Comparison of ENCODE assay signal across 17 cellular contexts in the genomic region with DNA sequence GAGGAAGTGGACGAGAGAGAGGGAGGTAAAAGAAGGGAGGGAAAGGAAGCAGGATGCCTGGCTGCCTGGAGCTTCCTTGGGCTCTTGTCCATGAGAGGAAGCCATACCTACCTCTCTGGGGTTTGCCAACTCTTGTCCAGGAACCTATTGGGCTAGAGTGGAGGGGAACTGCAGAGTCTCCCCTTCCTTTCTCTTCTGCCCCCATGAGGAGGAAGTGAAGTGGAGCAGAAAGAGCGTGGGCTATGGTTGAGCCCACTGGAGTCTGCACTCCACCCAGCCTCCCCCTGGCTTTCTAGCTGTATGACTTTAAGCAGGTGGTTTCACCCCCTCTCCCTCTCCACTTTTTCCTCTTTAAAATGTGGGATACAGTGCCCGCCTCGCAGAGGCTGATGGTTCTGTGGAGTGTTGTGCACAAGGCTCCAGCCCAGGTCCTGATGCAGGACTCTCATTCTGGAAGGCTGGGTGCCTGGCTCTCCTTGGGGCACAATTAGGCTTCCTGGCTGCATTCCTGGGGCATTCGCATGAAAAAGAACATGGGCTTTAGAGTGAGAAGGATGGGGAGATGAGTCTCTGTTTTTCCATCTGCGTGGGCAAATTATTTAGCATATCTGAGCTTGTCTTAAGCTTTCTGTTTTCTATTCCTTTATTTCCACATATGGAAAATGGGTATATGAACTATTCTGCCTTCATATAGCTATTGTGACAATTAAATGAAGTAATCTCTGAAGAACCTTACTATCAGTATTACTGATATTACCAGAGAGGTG. TPM values are rescaled to one million over a fixed set of nuclear protein-coding genes. Genes with fewer than 3 reads are reported as not detected.
DNase-seq lines count a peak whose midpoint lies in the region; ATAC-seq and TF ChIP-seq lines count a peak whose summit lies in the region.
"Had no signal": no experiment of that assay in that cellular context is flagged by ENCODE, and none has a peak within 500 bp of the region (broad histone marks: within the 10 kb centered on the region; RNA-seq: fewer than 3 reads in every experiment).

No MANE protein-coding gene starts in this region.

- no peaks in the 10 kb centered on the region; the same call in 1 of the 3 replicates for H3K9me3 Mint-ChIP-seq in GM23338
- no peaks in the 10 kb centered on the region for H3K9me3 Mint-ChIP-seq in endodermal cell
- H3K9me3 Mint-ChIP-seq: CD4-positive, CD25-positive, alpha-beta regulatory T cell; HFFc6 had no signal

- no peaks in the 10 kb centered on the region for H3K27me3 Mint-ChIP-seq in GM23338 (ENCODE audit: insufficient read depth, low read depth, poor library complexity)
- no peaks in the 10 kb centered on the region for H3K27me3 Mint-ChIP-seq in endodermal cell (ENCODE audit: insufficient read depth)
- H3K27me3 Mint-ChIP-seq: CD4-positive, CD25-positive, alpha-beta regulatory T cell had no signal

- no peaks in the 10 kb centered on the region for H3K27me3 ChIP-seq in GM23338 (ENCODE audit: insufficient read depth)
- no peaks in the 10 kb centered on the region for H3K27me3 ChIP-seq in endodermal cell (ENCODE audit: control insufficient read depth, insufficient read depth, low read length, poor library complexity, severe bottlenecking)
- no peaks in the 10 kb centered on the region for H3K27me3 ChIP-seq in mucosa of stomach (ENCODE audit: control insufficient read depth, insufficient read depth, low read length)
- no peaks in the 10 kb centered on the region for H3K27me3 ChIP-seq in MM.1S (replicated peaks; ENCODE audit: insufficient read depth, low read length)
- H3K27me3 ChIP-seq: BLaER1 treated with 17β-estradiol and CSF1 and Interleukin-3, amounts not matched to agents 10 nM and 100 nM had no signal

- 86% methylated on average over 6 of the region's 6 CpGs; no CpG with 5 or more reads in 1 of the 2 experiments for WGBS in endodermal cell (ENCODE audit: insufficient coverage in 1 of 2, insufficient read length in 1 of 2), 2 experiments

- H3K9ac ChIP-seq in endodermal cell (ENCODE audit: extremely low read depth, low read length, poor library complexity, severe bottlenecking) (no peak overlapping the region), mucosa of stomach (ENCODE audit: low read length) (peak overlapping the region; percentile 19), MM.1S (ENCODE audit: low read length) (no peak overlapping the region)
- H3K9ac ChIP-seq: BLaER1 treated with 17β-estradiol and CSF1 and Interleukin-3, amounts not matched to agents 10 nM and 100 nM had no signal

- H3K4me1 ChIP-seq in GM23338 (ENCODE audit: insufficient read depth) (no peaks in the 10 kb centered on the region; the same call in 1 of the 2 replicates), endodermal cell (ENCODE audit: control insufficient read depth, insufficient read depth, low read length) (no peaks in the 10 kb centered on the region), mucosa of stomach (ENCODE audit: control insufficient read depth, insufficient read depth, low read length) (peaks cover 15% of the 10 kb centered on the region), MM.1S (ENCODE audit: low read length) (no peaks in the 10 kb centered on the region)
- H3K4me1 ChIP-seq: BLaER1 treated with 17β-estradiol and CSF1 and Interleukin-3, amounts not matched to agents 10 nM and 100 nM had no signal

- peak; percentile 29 for DNase-seq in GM23338 (ENCODE audit: low spot score)
- DNase-seq in endodermal cell: peak; percentile 47
- DNase-seq in MM.1S: no peak
- no peak for DNase-seq in HuH-7 (ENCODE audit: low spot score)
- DNase-seq: ACHN, Calu3, DMS 273 treated with DMSO at 0.1 percent for 48 hours, HCEC 1CT, HFFc6 had no signal

- H3K27ac Mint-ChIP-seq in GM23338 (no peak overlapping the region), endodermal cell (no peak overlapping the region)
- H3K27ac Mint-ChIP-seq: HFFc6 had no signal

- H3K9me3 ChIP-seq in endodermal cell (ENCODE audit: control insufficient read depth, low read length): no peaks in the 10 kb centered on the region
- H3K9me3 ChIP-seq in mucosa of stomach (ENCODE audit: control insufficient read depth, low read length): no peaks in the 10 kb centered on the region
- no peaks in the 10 kb centered on the region for H3K9me3 ChIP-seq in MM.1S (replicated peaks; ENCODE audit: insufficient read depth, low read length)
- H3K9me3 ChIP-seq: BLaER1 treated with 17β-estradiol and CSF1 and Interleukin-3, amounts not matched to agents 10 nM and 100 nM had no signal

- H3K4me2 ChIP-seq in GM23338: no peak overlapping the region
- H3K4me2 ChIP-seq in MM.1S (ENCODE audit: low read depth, low read length): no peak overlapping the region

- H3K4me3 Mint-ChIP-seq in GM23338 (no peak overlapping the region), endodermal cell (no peak overlapping the region)
- H3K4me3 Mint-ChIP-seq: CD4-positive, CD25-positive, alpha-beta regulatory T cell; HFFc6 had no signal

- no peaks in the 10 kb centered on the region for H3K79me2 ChIP-seq in GM23338 (replicated peaks; ENCODE audit: insufficient read depth)
- no peaks in the 10 kb centered on the region for H3K79me2 ChIP-seq in MM.1S (ENCODE audit: low read length)

- H3K27ac ChIP-seq in GM23338 (ENCODE audit: low read depth) (no peak overlapping the region), VCaP (peak overlapping the region; percentile 57), endodermal cell (ENCODE audit: low read depth, low read length) (no peak overlapping the region), MM.1S (ENCODE audit: low read length) (no peak overlapping the region)
- H3K27ac ChIP-seq: BLaER1 treated with 17β-estradiol and CSF1 and Interleukin-3, amounts not matched to agents 10 nM and 100 nM had no signal

- H2AFZ ChIP-seq in GM23338: peak overlapping the region; percentile 79
- no peak overlapping the region for H2AFZ ChIP-seq in MM.1S (ENCODE audit: low read length)

- no peaks in the 10 kb centered on the region for H3F3A ChIP-seq in GM23338 (replicated peaks; ENCODE audit: low read depth)
- no peaks in the 10 kb centered on the region for H3F3A ChIP-seq in MM.1S (ENCODE audit: insufficient read depth, low read length)

- H3K36me3 ChIP-seq in GM23338 (ENCODE audit: insufficient read depth) (no peaks in the 10 kb centered on the region), endodermal cell (ENCODE audit: control insufficient read depth, insufficient read depth, low read length) (no peaks in the 10 kb centered on the region), mucosa of stomach (ENCODE audit: control insufficient read depth, insufficient read depth, low read length) (no peaks in the 10 kb centered on the region), MM.1S (replicated peaks; ENCODE audit: insufficient read depth, low read length) (no peaks in the 10 kb centered on the region)
- H3K36me3 ChIP-seq: BLaER1 treated with 17β-estradiol and CSF1 and Interleukin-3, amounts not matched to agents 10 nM and 100 nM had no signal

- ATAC-seq in GM23338 (peak; percentile 53), GM21786 (IDR thresholded peaks at IDR 0.05; ENCODE audit: unreplicated experiment) (no peak), GM18867 (IDR thresholded peaks at IDR 0.05; ENCODE audit: unreplicated experiment) (no peak)
- ATAC-seq: GM12878 had no signal

- H3K9me2 ChIP-seq in GM23338 (ENCODE audit: insufficient read depth) (peaks cover 9% of the 10 kb centered on the region), MM.1S (replicated peaks; ENCODE audit: insufficient read depth, low read length) (no peaks in the 10 kb centered on the region)

- TF ChIP-seq CTCF in GM23338 (conservative IDR thresholded peaks at IDR 0.05; ENCODE audit: low read depth in 2 of 2) (no peak), VCaP (conservative IDR thresholded peaks at IDR 0.05) (no peak), endodermal cell (conservative IDR thresholded peaks at IDR 0.05) (no peak), MM.1S (IDR thresholded peaks at IDR 0.05; ENCODE audit: low read length) (no peak)

- H3K4me1 Mint-ChIP-seq in GM23338: peaks cover 20% of the 10 kb centered on the region
- H3K4me1 Mint-ChIP-seq in endodermal cell: no peaks in the 10 kb centered on the region

- no peaks in the 10 kb centered on the region for H4K20me1 ChIP-seq in GM23338 (replicated peaks; ENCODE audit: insufficient read depth)
- no peaks in the 10 kb centered on the region for H4K20me1 ChIP-seq in MM.1S (ENCODE audit: insufficient read depth, low read length)
- H4K20me1 ChIP-seq: BLaER1 treated with 17β-estradiol and CSF1 and Interleukin-3, amounts not matched to agents 10 nM and 100 nM had no signal

- no peaks in the 10 kb centered on the region for H3K36me3 Mint-ChIP-seq in GM23338 (ENCODE audit: low read depth)
- no peaks in the 10 kb centered on the region for H3K36me3 Mint-ChIP-seq in endodermal cell (ENCODE audit: low read depth)
- H3K36me3 Mint-ChIP-seq: CD4-positive, CD25-positive, alpha-beta regulatory T cell had no signal

- H3K4me3 ChIP-seq in GM23338 (no peak overlapping the region), endodermal cell (ENCODE audit: low read length) (no peak overlapping the region), mucosa of stomach (ENCODE audit: low read length) (no peak overlapping the region), MM.1S (ENCODE audit: low read length) (no peak overlapping the region)
- H3K4me3 ChIP-seq: BLaER1 treated with 17β-estradiol and CSF1 and Interleukin-3, amounts not matched to agents 10 nM and 100 nM; GM12878 had no signal

TF ChIP-seq in GM23338, 12 proteins besides CTCF, POLR2A, EP300 and RAD21 (continues in another document):
- TF ChIP-seq ZNF331 (CRISPR knock-in tag; IDR thresholded peaks at IDR 0.05; ENCODE audit: low read depth) (no peak), ZNF114 (CRISPR knock-in tag; IDR thresholded peaks at IDR 0.05) (no peak), EZH2 (IDR thresholded peaks at IDR 0.05; ENCODE audit: low read depth, unreplicated experiment) (no peak), STAT1 (IDR thresholded peaks at IDR 0.05; ENCODE audit: unreplicated experiment) (no peak), CREB1 (CRISPR knock-in tag; IDR thresholded peaks at IDR 0.05; ENCODE audit: low read depth) (no peak), EZH2phosphoT487 (IDR thresholded peaks at IDR 0.05; ENCODE audit: unreplicated experiment) (no peak)
- TF ChIP-seq, protein P1, sequence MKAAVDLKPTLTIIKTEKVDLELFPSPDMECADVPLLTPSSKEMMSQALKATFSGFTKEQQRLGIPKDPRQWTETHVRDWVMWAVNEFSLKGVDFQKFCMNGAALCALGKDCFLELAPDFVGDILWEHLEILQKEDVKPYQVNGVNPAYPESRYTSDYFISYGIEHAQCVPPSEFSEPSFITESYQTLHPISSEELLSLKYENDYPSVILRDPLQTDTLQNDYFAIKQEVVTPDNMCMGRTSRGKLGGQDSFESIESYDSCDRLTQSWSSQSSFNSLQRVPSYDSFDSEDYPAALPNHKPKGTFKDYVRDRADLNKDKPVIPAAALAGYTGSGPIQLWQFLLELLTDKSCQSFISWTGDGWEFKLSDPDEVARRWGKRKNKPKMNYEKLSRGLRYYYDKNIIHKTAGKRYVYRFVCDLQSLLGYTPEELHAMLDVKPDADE (IDR thresholded peaks at IDR 0.05): no peak

RNA-seq across cellular contexts. Expression of a gene that starts 40.7 kb away (rescaled TPM):
- total RNA-seq in GM23338 (2014; rRNA removed; shearing (Covaris generic)): 0.28 and 0.35 TPM in 2 replicates
- polyA plus RNA-seq in GM23338 (2016; fragmentation: Nextera tagmentation; extraction: Ambion mirVana): 0.07 TPM in 1 of 2 replicates, not detected in the other
- total RNA-seq in endodermal cell: not detected
- 0.11 TPM for polyA plus RNA-seq in endodermal cell (2013, experiment 1 of 2)
- polyA plus RNA-seq in endodermal cell (2013, experiment 2 of 2): 0.21 TPM
- total RNA-seq: A172, HFFc6 had no signal

Comparison
In these comparisons a context has a peak if more than half of its experiments do, and no peak if none do; other contexts are left out.
1. DNase-seq: peak in GM23338 (single experiment) and endodermal cell (single experiment); none in MM.1S (single experiment) and HuH-7 (single experiment).